In genomic region chr3:177818712-177819111, GRCh38 we compare ENCODE assay signal across 25 cellular contexts.
"Had no signal": no experiment of that assay in that cellular context is flagged by ENCODE, and none has a peak within 500 bp of the region (broad histone marks: within the 10 kb centered on the region; RNA-seq: fewer than 3 reads in every experiment).

No MANE protein-coding gene starts in this region.

- ATAC-seq: foreskin keratinocyte; gastroesophageal sphincter; naive thymus-derived CD8-positive, alpha-beta T cell; right lobe of liver; stimulated activated naive B cell treated with anti-CD40 and anti-IgM and Interleukin-4, amounts not matched to agents 10 μg/mL and 1 μg/mL and 100 μg/mL, for 72 hours had no signal

- H3K9me3 ChIP-seq: esophagus muscularis mucosa, gastroesophageal sphincter, ovary, right lobe of liver, suprapubic skin, vagina had no signal

- H3K27ac ChIP-seq: dorsolateral prefrontal cortex, esophagus muscularis mucosa, foreskin keratinocyte, gastroesophageal sphincter, ovary, right lobe of liver, suprapubic skin, vagina had no signal

- H3K27me3 ChIP-seq: dorsolateral prefrontal cortex, esophagus muscularis mucosa, foreskin keratinocyte, gastroesophageal sphincter, ovary, right lobe of liver, suprapubic skin, vagina had no signal

- H3K4me3 ChIP-seq: dorsolateral prefrontal cortex, esophagus muscularis mucosa, gastroesophageal sphincter, lung, ovary, right lobe of liver, suprapubic skin, vagina had no signal

- H3K36me3 ChIP-seq: esophagus muscularis mucosa, gastroesophageal sphincter, ovary, right lobe of liver, suprapubic skin, vagina had no signal

- DNase-seq: cortex of kidney; dorsolateral prefrontal cortex; effector CD4-positive, alpha-beta T cell; foreskin keratinocyte; hypothalamus; immature natural killer cell; islet precursor cell; kidney glomerular epithelial cell; mesendoderm; naive thymus-derived CD8-positive, alpha-beta T cell; nephron progenitor cell; nucleus accumbens; ovary; retina; right lobe of liver; small intestine; stimulated activated CD4-positive, alpha-beta T cell treated with anti-CD3 and anti-CD28 coated beads, Interleukin-15, amount 100 ng/mL, for 24 hours; stimulated activated CD4-positive, alpha-beta T cell treated with anti-CD3 and anti-CD28 coated beads, Interleukin-2, amount 100 ng/mL, for 48 hours; stimulated activated naive B cell treated with anti-CD40 and anti-IgM and Interleukin-4, amounts not matched to agents 10 μg/mL and 1 μg/mL and 100 μg/mL, for 72 hours; trophoblast cell had no signal
